In genomic region chr2:37583867-37584266, GRCh38 we compare ENCODE assay signal across 1 cellular context.
TF ChIP-seq lines count a peak whose summit lies in the region.

No MANE protein-coding gene starts in this region.

TF ChIP-seq in HepG2, 621 proteins besides CTCF, POLR2A, EP300 and RAD21 (continued from another document):
- TF ChIP-seq ZHX1 (CRISPR knock-in tag; IDR thresholded peaks at IDR 0.05; ENCODE audit: low read depth): no peak
- no peak for TF ChIP-seq ATF1 (CRISPR knock-in tag; IDR thresholded peaks at IDR 0.05)
